In the genomic region with DNA sequence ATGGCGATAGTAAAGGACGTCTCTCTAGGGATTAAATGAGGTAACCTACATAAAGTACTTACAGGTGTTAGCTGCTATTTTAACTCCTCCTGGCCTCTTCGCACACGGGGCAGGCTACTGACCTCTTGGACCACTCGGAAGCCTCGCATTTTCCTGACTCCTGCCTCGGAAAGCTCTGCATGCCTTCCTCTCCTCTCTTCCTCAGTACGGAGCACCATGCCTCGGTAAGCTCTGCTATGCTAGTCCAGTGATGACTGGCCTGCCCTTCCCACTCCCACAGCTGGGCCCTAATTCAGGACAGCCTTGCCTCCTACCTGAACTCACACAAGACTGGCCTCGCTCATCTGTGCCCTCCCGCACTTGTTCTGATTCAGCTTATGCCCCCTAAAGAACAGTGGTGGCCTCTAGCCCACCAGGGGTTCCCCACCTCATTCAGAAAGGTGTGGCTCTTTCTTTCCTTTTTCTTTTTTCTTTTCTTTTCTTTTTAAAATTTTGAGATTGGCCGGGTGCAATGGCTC, we compare ENCODE assay signal across 21 cellular contexts.
"Had no signal": no experiment of that assay in that cellular context is flagged by ENCODE, and none has a peak within 500 bp of the region (broad histone marks: within the 10 kb centered on the region; RNA-seq: fewer than 3 reads in every experiment).

No MANE protein-coding gene starts in this region.

- H3K9me3 Mint-ChIP-seq: endodermal cell; memory B cell; natural killer cell treated with Interleukin-12 subunit alpha and Interleukin-12 subunit beta and Interleukin-15 and Interleukin-18, amount 100 ng/mL, for 72 hours; stimulated activated memory B cell treated with anti-CD40 and anti-IgM and Interleukin-4, amounts not matched to agents 10 μg/mL and 1 μg/mL and 100 μg/mL, for 72 hours; stimulated activated naive CD8-positive, alpha-beta T cell treated with anti-CD3 and anti-CD28 coated beads, Interleukin-15, amount 100 ng/mL, for 72 hours had no signal

- H3K27ac Mint-ChIP-seq: endodermal cell; memory B cell; stimulated activated memory B cell treated with anti-CD40 and anti-IgM and Interleukin-4, amounts not matched to agents 10 μg/mL and 1 μg/mL and 100 μg/mL, for 72 hours; stimulated activated naive CD8-positive, alpha-beta T cell treated with anti-CD3 and anti-CD28 coated beads, Interleukin-15, amount 100 ng/mL, for 72 hours had no signal

- H3K4me1 Mint-ChIP-seq: endodermal cell had no signal

- ATAC-seq: foreskin keratinocyte; left lobe of liver; lower lobe of right lung; natural killer cell treated with Interleukin-12 subunit alpha and Interleukin-12 subunit beta and Interleukin-15 and Interleukin-18, amount 100 ng/mL, for 72 hours; stimulated activated memory B cell treated with anti-CD40 and anti-IgM and Interleukin-4, amounts not matched to agents 10 μg/mL and 1 μg/mL and 100 μg/mL, for 72 hours; stimulated activated naive CD8-positive, alpha-beta T cell treated with anti-CD3 and anti-CD28 coated beads, Interleukin-15, amount 100 ng/mL, for 72 hours had no signal

- H3K27me3 Mint-ChIP-seq: natural killer cell treated with Interleukin-12 subunit alpha and Interleukin-12 subunit beta and Interleukin-15 and Interleukin-18, amount 100 ng/mL, for 72 hours had no signal

- H3K27ac ChIP-seq: cardiac muscle cell, foreskin keratinocyte, lower lobe of right lung, testis, tibial nerve had no signal

- H3K36me3 Mint-ChIP-seq: memory B cell; natural killer cell treated with Interleukin-12 subunit alpha and Interleukin-12 subunit beta and Interleukin-15 and Interleukin-18, amount 100 ng/mL, for 72 hours; stimulated activated memory B cell treated with anti-CD40 and anti-IgM and Interleukin-4, amounts not matched to agents 10 μg/mL and 1 μg/mL and 100 μg/mL, for 72 hours had no signal

- H3K4me3 ChIP-seq: cardiac muscle cell, lower lobe of right lung, smooth muscle cell, testis, tibial nerve had no signal

- DNase-seq: cerebellar nuclear complex; effector CD4-positive, alpha-beta T cell; endodermal cell; erythroblast; foreskin keratinocyte; head of caudate nucleus; hippocampal formation; kidney glomerular epithelial cell; lower lobe of right lung; midbrain; stimulated activated CD4-positive, alpha-beta T cell treated with anti-CD3 and anti-CD28 coated beads, Interleukin-4, amount 100 ng/mL, for 1 hour; stimulated activated CD8-positive, alpha-beta memory T cell treated with anti-CD3 and anti-CD28 coated beads, Interleukin-4, amount 100 ng/mL, for 48 hours; stimulated activated naive CD8-positive, alpha-beta T cell treated with anti-CD3 and anti-CD28 coated beads, Interleukin-15, amount 100 ng/mL, for 72 hours; testis had no signal

- H3K9me3 ChIP-seq: lower lobe of right lung, testis, tibial nerve had no signal

- H3K27me3 ChIP-seq: cardiac muscle cell, testis, tibial nerve had no signal

- H3K4me3 Mint-ChIP-seq: endodermal cell; memory B cell; natural killer cell treated with Interleukin-12 subunit alpha and Interleukin-12 subunit beta and Interleukin-15 and Interleukin-18, amount 100 ng/mL, for 72 hours; stimulated activated memory B cell treated with anti-CD40 and anti-IgM and Interleukin-4, amounts not matched to agents 10 μg/mL and 1 μg/mL and 100 μg/mL, for 72 hours; stimulated activated naive CD8-positive, alpha-beta T cell treated with anti-CD3 and anti-CD28 coated beads, Interleukin-15, amount 100 ng/mL, for 72 hours had no signal

- H3K36me3 ChIP-seq: cardiac muscle cell, lower lobe of right lung, tibial nerve had no signal
